In genomic region chr1:23650344-23650990, GRCh38 we compare ENCODE assay signal across 26 cellular contexts. TPM values are rescaled to one million over a fixed set of nuclear protein-coding genes. Genes with fewer than 3 reads are reported as not detected.
A peak's percentile ranks its signal among the peaks of the same experiment; 100 is the strongest.
DNase-seq lines count a peak whose midpoint lies in the region; ATAC-seq and TF ChIP-seq lines count a peak whose summit lies in the region.
"Had no signal": no experiment of that assay in that cellular context is flagged by ENCODE, and none has a peak within 500 bp of the region (broad histone marks: within the 10 kb centered on the region; RNA-seq: fewer than 3 reads in every experiment).

No MANE protein-coding gene starts in this region.

- H3K4me1 ChIP-seq in heart right ventricle = peaks cover 0 to 21% (median 11%) of the 10 kb centered on the region in 9 donors
- no peaks in the 10 kb centered on the region for H3K4me1 ChIP-seq in aorta (ENCODE audit: control insufficient read depth in 1 of 2, insufficient read depth in 2 of 2, low read length in 2 of 2)

- peak overlapping the region in 6 of 10 donors; percentile 39 to 64 (median 52) for H3K27ac ChIP-seq in heart right ventricle
- H3K27ac ChIP-seq in aorta (ENCODE audit: low read depth in 1 of 2, low read length in 2 of 2) = no peak overlapping the region
- H3K27ac ChIP-seq: esophagus squamous epithelium, KMS-11, suprapubic skin had no signal

- POLR2A ChIA-PET in naive thymus-derived CD8-positive, alpha-beta T cell (lab: Charles Lee) = interaction anchor here (0.7 kb wide), 1 partner anchor 213 kb away, joined by 6 read pairs; no protein-coding TSS in a partner anchor

- TF ChIP-seq CTCF in heart right ventricle (IDR thresholded peaks at IDR 0.05) = no peak
- no peak for TF ChIP-seq CTCF in nephron progenitor cell (IDR thresholded peaks at IDR 0.05)

- peaks cover 44% of the 10 kb centered on the region for H3K4me1 Mint-ChIP-seq in nephron progenitor cell
- H3K4me1 Mint-ChIP-seq in naive thymus-derived CD8-positive, alpha-beta T cell = no peaks in the 10 kb centered on the region
- H3K4me1 Mint-ChIP-seq: activated CD4-positive, alpha-beta T cell treated with anti-CD3 and anti-CD28 coated beads for 36 hours; activated naive CD4-positive, alpha-beta T cell treated with anti-CD3 and anti-CD28 coated beads, Interleukin-2, amount 10 ng/mL, durations not matched to agents 7 days and 5 days; brain had no signal

- peak overlapping the region; percentile 84 for H3K27ac Mint-ChIP-seq in nephron progenitor cell
- peak overlapping the region in 1 of 10 donors; percentile 31 for H3K27ac Mint-ChIP-seq in naive thymus-derived CD8-positive, alpha-beta T cell
- H3K27ac Mint-ChIP-seq: activated CD4-positive, alpha-beta T cell treated with anti-CD3 and anti-CD28 coated beads for 36 hours; activated CD8-positive, alpha-beta T cell treated with anti-CD3 and anti-CD28 coated beads for 36 hours; activated naive CD4-positive, alpha-beta T cell treated with anti-CD3 and anti-CD28 coated beads, Interleukin-2, amount 10 ng/mL, durations not matched to agents 7 days and 5 days; brain; CD4-positive, alpha-beta T cell; stimulated activated naive B cell treated with anti-CD40 and anti-IgM and Interleukin-4, amounts not matched to agents 10 μg/mL and 1 μg/mL and 100 μg/mL, for 72 hours had no signal

- H3K9me3 ChIP-seq in heart right ventricle (no peaks in the 10 kb centered on the region), aorta (ENCODE audit: control insufficient read depth, low read length) (no peaks in the 10 kb centered on the region)
- H3K9me3 ChIP-seq: esophagus squamous epithelium, suprapubic skin had no signal

- peak; percentile 15 to 79 (median 64) for ATAC-seq in heart right ventricle
- ATAC-seq in aorta (ENCODE audit: low FRiP score) = peak; percentile 51
- no peak for ATAC-seq in GM21526 (IDR thresholded peaks at IDR 0.05; ENCODE audit: low FRiP score, unreplicated experiment)
- no peak for ATAC-seq in naive thymus-derived CD8-positive, alpha-beta T cell
- ATAC-seq: activated CD4-positive, alpha-beta T cell treated with anti-CD3 and anti-CD28 coated beads for 36 hours; activated CD8-positive, alpha-beta T cell treated with anti-CD3 and anti-CD28 coated beads for 36 hours; stimulated activated naive B cell treated with anti-CD40 and anti-IgM and Interleukin-4, amounts not matched to agents 10 μg/mL and 1 μg/mL and 100 μg/mL, for 72 hours had no signal

- intact Hi-C loops in heart right ventricle (cut with DNase I) (no loop called here), aorta (cut with DNase I) (no loop called here)

- DNase-seq in NCI-H2029 (lab: John Stamatoyannopoulos, UW) (peak; percentile 25), NCI-H2029 treated with DMSO at 0.1 percent for 48 hours (lab: John Stamatoyannopoulos, UW) (no peak), heart right ventricle (peak; percentile 43 to 62), nephron progenitor cell (no peak), aorta (peak in 1 of 2 donors; percentile 64), epidermal melanocyte (ENCODE audit: insufficient read length, low spot score) (no peak)
- no peak for DNase-seq in naive thymus-derived CD8-positive, alpha-beta T cell
- DNase-seq: activated CD4-positive, alpha-beta T cell treated with anti-CD3 and anti-CD28 coated beads for 36 hours; activated CD8-positive, alpha-beta memory T cell treated with anti-CD3 and anti-CD28 coated beads, Interleukin-2, amount 50 U/mL, for 48 hours; activated CD8-positive, alpha-beta T cell treated with anti-CD3 and anti-CD28 coated beads for 36 hours; activated naive CD4-positive, alpha-beta T cell treated with anti-CD3 and anti-CD28 coated beads, Interleukin-2, amount 10 ng/mL, durations not matched to agents 7 days and 5 days; AML-193; CD4-positive, alpha-beta T cell; esophagus squamous epithelium; hypothalamus; MM.1S; NCI-H1105 treated with DMSO at 0.1 percent for 48 hours; NCI-H1930; NCI-H2227 treated with DMSO at 0.1 percent for 48 hours; SHP77 treated with DMSO at 0.1 percent for 48 hours; stimulated activated naive B cell treated with anti-CD40 and anti-IgM and Interleukin-4, amounts not matched to agents 10 μg/mL and 1 μg/mL and 100 μg/mL, for 72 hours had no signal

- peaks cover 22% of the 10 kb centered on the region for H3K27me3 Mint-ChIP-seq in nephron progenitor cell (ENCODE audit: low read depth, poor library complexity)
- peaks cover 0 to 3% (median 0%) of the 10 kb centered on the region in 5 donors for H3K27me3 Mint-ChIP-seq in naive thymus-derived CD8-positive, alpha-beta T cell
- H3K27me3 Mint-ChIP-seq: activated CD4-positive, alpha-beta T cell treated with anti-CD3 and anti-CD28 coated beads for 36 hours; activated CD8-positive, alpha-beta T cell treated with anti-CD3 and anti-CD28 coated beads for 36 hours; CD4-positive, alpha-beta T cell had no signal

- H3K36me3 Mint-ChIP-seq in nephron progenitor cell (ENCODE audit: low read depth) = no peaks in the 10 kb centered on the region
- peaks cover 0 to 6% (median 3%) of the 10 kb centered on the region in 3 donors for H3K36me3 Mint-ChIP-seq in naive thymus-derived CD8-positive, alpha-beta T cell
- H3K36me3 Mint-ChIP-seq: activated naive CD4-positive, alpha-beta T cell treated with anti-CD3 and anti-CD28 coated beads, Interleukin-2, amount 10 ng/mL, durations not matched to agents 7 days and 5 days; brain; stimulated activated naive B cell treated with anti-CD40 and anti-IgM and Interleukin-4, amounts not matched to agents 10 μg/mL and 1 μg/mL and 100 μg/mL, for 72 hours had no signal

- no peak overlapping the region for H3K4me3 Mint-ChIP-seq in nephron progenitor cell
- H3K4me3 Mint-ChIP-seq in naive thymus-derived CD8-positive, alpha-beta T cell = no peak overlapping the region
- H3K4me3 Mint-ChIP-seq: activated CD4-positive, alpha-beta T cell treated with anti-CD3 and anti-CD28 coated beads for 36 hours; activated CD8-positive, alpha-beta T cell treated with anti-CD3 and anti-CD28 coated beads for 36 hours; activated naive CD4-positive, alpha-beta T cell treated with anti-CD3 and anti-CD28 coated beads, Interleukin-2, amount 10 ng/mL, durations not matched to agents 7 days and 5 days; brain; CD4-positive, alpha-beta T cell; stimulated activated naive B cell treated with anti-CD40 and anti-IgM and Interleukin-4, amounts not matched to agents 10 μg/mL and 1 μg/mL and 100 μg/mL, for 72 hours had no signal

- no peaks in the 10 kb centered on the region for H3K36me3 ChIP-seq in heart right ventricle
- H3K36me3 ChIP-seq in aorta (ENCODE audit: control insufficient read depth in 1 of 2, insufficient read depth in 2 of 2, low read length in 1 of 2) = no peaks in the 10 kb centered on the region
- H3K36me3 ChIP-seq: esophagus squamous epithelium, suprapubic skin had no signal

- H3K4me3 ChIP-seq in heart right ventricle (no peak overlapping the region), aorta (ENCODE audit: low read length in 2 of 2) (no peak overlapping the region)
- H3K4me3 ChIP-seq: esophagus squamous epithelium, skin epidermis, suprapubic skin had no signal

- 57 to 63% methylated on average over 10 of the region's 10 CpGs for WGBS in heart right ventricle, 2 donors
- WGBS in aorta, 2 donors = 60 to 61% methylated on average over 10 of the region's 10 CpGs

- H3K9me3 Mint-ChIP-seq in nephron progenitor cell = peaks cover 4% of the 10 kb centered on the region
- no peaks in the 10 kb centered on the region for H3K9me3 Mint-ChIP-seq in naive thymus-derived CD8-positive, alpha-beta T cell
- H3K9me3 Mint-ChIP-seq: activated CD8-positive, alpha-beta T cell treated with anti-CD3 and anti-CD28 coated beads for 36 hours; activated naive CD4-positive, alpha-beta T cell treated with anti-CD3 and anti-CD28 coated beads, Interleukin-2, amount 10 ng/mL, durations not matched to agents 7 days and 5 days; CD4-positive, alpha-beta T cell; stimulated activated naive B cell treated with anti-CD40 and anti-IgM and Interleukin-4, amounts not matched to agents 10 μg/mL and 1 μg/mL and 100 μg/mL, for 72 hours had no signal

- no peaks in the 10 kb centered on the region for H3K27me3 ChIP-seq in heart right ventricle
- H3K27me3 ChIP-seq in aorta (ENCODE audit: control insufficient read depth in 1 of 2, insufficient read depth in 2 of 2, low read length in 1 of 2) = no peaks in the 10 kb centered on the region
- H3K27me3 ChIP-seq: suprapubic skin had no signal

RNA-seq across cellular contexts. Expression of gene RPL11, which starts 41.1 kb away (rescaled TPM):
- total RNA-seq in heart right ventricle = 100 to 1,000 TPM; 577 to 756 (median 612) TPM
- polyA plus RNA-seq in heart right ventricle = 1,000 to 10,000 TPM; 1,463 to 2,166 TPM
- total RNA-seq in aorta = 100 to 1,000 TPM; 707 to 819 TPM
- 1,000 to 10,000 TPM; 2,209 to 3,782 TPM for polyA plus RNA-seq in aorta
- 1,000 to 10,000 TPM; 2,047 to 2,067 TPM for total RNA-seq in naive thymus-derived CD8-positive, alpha-beta T cell
- polyA plus RNA-seq in naive thymus-derived CD8-positive, alpha-beta T cell = 1,000 to 10,000 TPM; 1,566 to 1,847 (median 1,638) TPM

Comparison
In these comparisons a context has a peak if more than half of its experiments do, and no peak if none do; other contexts are left out.
1. DNase-seq: peak in NCI-H2029 (single experiment) and heart right ventricle (2 of 2); none in NCI-H2029 treated with DMSO at 0.1 percent for 48 hours (single experiment), nephron progenitor cell (single experiment), epidermal melanocyte (single experiment) and naive thymus-derived CD8-positive, alpha-beta T cell (0 of 10).
2. ATAC-seq: peak in heart right ventricle (8 of 8) and aorta (single experiment); none in GM21526 (single experiment) and naive thymus-derived CD8-positive, alpha-beta T cell (0 of 2).
3. H3K27ac ChIP-seq: peak in heart right ventricle (6 of 10); none in aorta (0 of 2).